ENCODE assay signal across 8 cellular contexts in genomic region chr1:228378453-228379164, GRCh38. TPM values are rescaled to one million over a fixed set of nuclear protein-coding genes. Genes with fewer than 3 reads are reported as not detected.
A peak's percentile ranks its signal among the peaks of the same experiment; 100 is the strongest.
DNase-seq lines count a peak whose midpoint lies in the region; ATAC-seq and TF ChIP-seq lines count a peak whose summit lies in the region.

No MANE protein-coding gene starts in this region.

- H3K4me3 Mint-ChIP-seq in natural killer cell, result peak overlapping the region; percentile 84

- no peaks in the 10 kb centered on the region for H3K36me3 ChIP-seq in stomach

- no peaks in the 10 kb centered on the region for H3K36me3 Mint-ChIP-seq in natural killer cell

- 1 to 17% (median 3%) methylated on average over 48 to 69 of the region's 70 CpGs for WGBS in stomach, 5 donors

- H3K4me1 Mint-ChIP-seq in natural killer cell, result peaks cover 6 to 7% of the 10 kb centered on the region in 2 donors

- no peak for TF ChIP-seq POLR2A in stomach (IDR thresholded peaks at IDR 0.05)

- H3K27me3 ChIP-seq in stomach, result peaks cover 0 to 27% (median 4%) of the 10 kb centered on the region in 3 donors

- peak in 2 of 3 donors; percentile 34 to 61 for ATAC-seq in natural killer cell
- no peak for ATAC-seq in GM21786 (IDR thresholded peaks at IDR 0.05; ENCODE audit: unreplicated experiment)

- H3K4me1 ChIP-seq in stomach, result peaks cover 14 to 29% (median 22%) of the 10 kb centered on the region in 4 donors

- peak overlapping the region in 3 of 5 donors; percentile 30 to 70 (median 50) for H3K27ac ChIP-seq in stomach

- intact Hi-C loops in natural killer cell (cut with micrococcal nuclease) (no loop called here), stomach (cut with DNase I; ENCODE audit: low total_unique reads) (no loop called here)

- no peaks in the 10 kb centered on the region for H3K9me3 Mint-ChIP-seq in natural killer cell

- peaks cover 0 to 20% of the 10 kb centered on the region in 2 donors for H3K27me3 Mint-ChIP-seq in natural killer cell (ENCODE audit: low read depth in 2 of 2)

- no peaks in the 10 kb centered on the region for H3K9me3 ChIP-seq in stomach

- DNase-seq in activated gamma-delta T cell treated with Interleukin-2 at 50 U/mL for 16 hours, result peak; percentile 43
- DNase-seq in activated gamma-delta T cell (lab: John Stamatoyannopoulos, UW), result no peak
- peak; percentile 46 to 75 for DNase-seq in NOMO-1 (lab: John Stamatoyannopoulos, UW; ENCODE audit: unreplicated experiment in 2 of 2)
- peak; percentile 16 to 28 for DNase-seq in activated T-helper 1 cell treated with anti-CD3 and anti-CD28 coated beads, Interleukin-2, amount 50 U/mL, for 16 hours (ENCODE audit: low read depth in 1 of 2, low spot score in 1 of 2)
- DNase-seq in fibroblast of pulmonary artery (ENCODE audit: low read depth), result peak; percentile 87
- no peak for DNase-seq in natural killer cell
- DNase-seq in stomach, result peak; percentile 58

- no peak for TF ChIP-seq EP300 in stomach (IDR thresholded peaks at IDR 0.05)

- TF ChIP-seq CTCF in fibroblast of pulmonary artery (IDR thresholded peaks at IDR 0.05; ENCODE audit: low read length, missing control alignments), result peak; percentile 46
- TF ChIP-seq CTCF in natural killer cell (IDR thresholded peaks at IDR 0.05), result no peak
- peak in 5 of 7 experiments; percentile 18 to 47 (median 41) for TF ChIP-seq CTCF in stomach (IDR thresholded peaks at IDR 0.05)

- H3K27ac Mint-ChIP-seq in natural killer cell, result no peak overlapping the region

- H3K4me3 ChIP-seq in fibroblast of pulmonary artery (replicated peaks; ENCODE audit: low read depth, low read length), result peak overlapping the region; percentile 61
- peak overlapping the region; percentile 49 to 68 (median 57) for H3K4me3 ChIP-seq in stomach

RNA-seq across cellular contexts. Expression of gene TRIM11, which starts 28.0 kb away (rescaled TPM):
- total RNA-seq in natural killer cell (10 to 100 TPM; 65.1 to 91.4 (median 83.2) TPM), stomach (100 to 1,000 TPM in 1 of 5 donors, 10 to 100 TPM in 3, 1 to 10 TPM in 1; 7.1 to 163 (median 23.9) TPM)
- polyA plus RNA-seq in stomach, result 10 to 100 TPM in 2 of 3 donors, 1 to 10 TPM in 1; 9.4 to 15.7 (median 10.8) TPM

RNA-seq across cellular contexts. Expression of gene TRIM17, which starts 38.1 kb away (rescaled TPM):
- total RNA-seq in natural killer cell (10 to 100 TPM in 1 of 3 donors, 1 to 10 TPM in 2; 8.0 to 13.4 (median 8.4) TPM), stomach (1 to 10 TPM in 3 of 5 donors, not detected in 2; 1.8 to 6.2 (median 5.3) TPM)
- 1 to 10 TPM in 2 of 3 donors, not detected in 1; 1.2 to 1.7 TPM for polyA plus RNA-seq in stomach

Comparison
In these comparisons a context has a peak if more than half of its experiments do, and no peak if none do; other contexts are left out.
1. DNase-seq: peak in activated gamma-delta T cell treated with Interleukin-2 at 50 U/mL for 16 hours (single experiment), NOMO-1 (2 of 2), activated T-helper 1 cell treated with anti-CD3 and anti-CD28 coated beads, Interleukin-2, amount 50 U/mL, for 16 hours (2 of 2), fibroblast of pulmonary artery (single experiment) and stomach (single experiment); none in activated gamma-delta T cell (single experiment) and natural killer cell (single experiment).